ENCODE assay signal across 2 cellular contexts in the genomic region with DNA sequence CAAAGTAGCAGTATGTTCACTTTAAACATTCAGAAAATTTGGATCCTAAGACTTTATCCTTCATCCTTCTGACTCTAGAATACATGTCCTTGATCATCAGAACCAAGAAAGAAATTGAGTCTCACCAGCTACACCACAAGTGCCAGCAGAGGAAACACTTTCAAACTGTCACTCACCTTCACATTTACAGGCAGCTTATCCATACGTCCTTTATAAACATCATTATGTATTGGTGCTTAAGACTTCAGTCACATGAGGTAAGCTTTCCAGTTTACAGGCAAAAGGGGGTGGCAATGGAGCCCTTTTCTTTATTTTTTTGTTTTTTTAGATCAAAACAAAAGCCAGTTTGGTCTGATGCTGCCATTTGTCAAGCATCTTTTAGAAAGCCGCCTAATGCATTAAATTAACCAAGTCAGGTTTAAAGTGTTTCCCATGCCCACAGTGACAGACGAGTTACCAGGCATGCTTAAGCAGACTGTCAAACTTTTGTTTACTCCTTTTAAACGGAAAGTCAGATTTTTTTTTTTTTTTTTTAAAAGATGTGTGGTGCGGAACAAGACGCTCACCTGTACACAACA.
TF ChIP-seq lines count a peak whose summit lies in the region.

No MANE protein-coding gene starts in this region.

TF ChIP-seq in SK-N-SH, 30 proteins besides CTCF, POLR2A, EP300 and RAD21 (continued from another document):
- TF ChIP-seq, protein P1, sequence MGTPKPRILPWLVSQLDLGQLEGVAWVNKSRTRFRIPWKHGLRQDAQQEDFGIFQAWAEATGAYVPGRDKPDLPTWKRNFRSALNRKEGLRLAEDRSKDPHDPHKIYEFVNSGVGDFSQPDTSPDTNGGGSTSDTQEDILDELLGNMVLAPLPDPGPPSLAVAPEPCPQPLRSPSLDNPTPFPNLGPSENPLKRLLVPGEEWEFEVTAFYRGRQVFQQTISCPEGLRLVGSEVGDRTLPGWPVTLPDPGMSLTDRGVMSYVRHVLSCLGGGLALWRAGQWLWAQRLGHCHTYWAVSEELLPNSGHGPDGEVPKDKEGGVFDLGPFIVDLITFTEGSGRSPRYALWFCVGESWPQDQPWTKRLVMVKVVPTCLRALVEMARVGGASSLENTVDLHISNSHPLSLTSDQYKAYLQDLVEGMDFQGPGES (IDR thresholded peaks at IDR 0.05; ENCODE audit: low read depth, low read length), result no peak

TF ChIP-seq in WTC11, 78 proteins besides CTCF, POLR2A, EP300 and RAD21 (continued from another document):
- TF ChIP-seq, protein P2, sequence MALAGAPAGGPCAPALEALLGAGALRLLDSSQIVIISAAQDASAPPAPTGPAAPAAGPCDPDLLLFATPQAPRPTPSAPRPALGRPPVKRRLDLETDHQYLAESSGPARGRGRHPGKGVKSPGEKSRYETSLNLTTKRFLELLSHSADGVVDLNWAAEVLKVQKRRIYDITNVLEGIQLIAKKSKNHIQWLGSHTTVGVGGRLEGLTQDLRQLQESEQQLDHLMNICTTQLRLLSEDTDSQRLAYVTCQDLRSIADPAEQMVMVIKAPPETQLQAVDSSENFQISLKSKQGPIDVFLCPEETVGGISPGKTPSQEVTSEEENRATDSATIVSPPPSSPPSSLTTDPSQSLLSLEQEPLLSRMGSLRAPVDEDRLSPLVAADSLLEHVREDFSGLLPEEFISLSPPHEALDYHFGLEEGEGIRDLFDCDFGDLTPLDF (CRISPR knock-in tag; IDR thresholded peaks at IDR 0.05), result no peak
- TF ChIP-seq, protein P3, sequence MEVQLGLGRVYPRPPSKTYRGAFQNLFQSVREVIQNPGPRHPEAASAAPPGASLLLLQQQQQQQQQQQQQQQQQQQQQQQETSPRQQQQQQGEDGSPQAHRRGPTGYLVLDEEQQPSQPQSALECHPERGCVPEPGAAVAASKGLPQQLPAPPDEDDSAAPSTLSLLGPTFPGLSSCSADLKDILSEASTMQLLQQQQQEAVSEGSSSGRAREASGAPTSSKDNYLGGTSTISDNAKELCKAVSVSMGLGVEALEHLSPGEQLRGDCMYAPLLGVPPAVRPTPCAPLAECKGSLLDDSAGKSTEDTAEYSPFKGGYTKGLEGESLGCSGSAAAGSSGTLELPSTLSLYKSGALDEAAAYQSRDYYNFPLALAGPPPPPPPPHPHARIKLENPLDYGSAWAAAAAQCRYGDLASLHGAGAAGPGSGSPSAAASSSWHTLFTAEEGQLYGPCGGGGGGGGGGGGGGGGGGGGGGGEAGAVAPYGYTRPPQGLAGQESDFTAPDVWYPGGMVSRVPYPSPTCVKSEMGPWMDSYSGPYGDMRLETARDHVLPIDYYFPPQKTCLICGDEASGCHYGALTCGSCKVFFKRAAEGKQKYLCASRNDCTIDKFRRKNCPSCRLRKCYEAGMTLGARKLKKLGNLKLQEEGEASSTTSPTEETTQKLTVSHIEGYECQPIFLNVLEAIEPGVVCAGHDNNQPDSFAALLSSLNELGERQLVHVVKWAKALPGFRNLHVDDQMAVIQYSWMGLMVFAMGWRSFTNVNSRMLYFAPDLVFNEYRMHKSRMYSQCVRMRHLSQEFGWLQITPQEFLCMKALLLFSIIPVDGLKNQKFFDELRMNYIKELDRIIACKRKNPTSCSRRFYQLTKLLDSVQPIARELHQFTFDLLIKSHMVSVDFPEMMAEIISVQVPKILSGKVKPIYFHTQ (CRISPR knock-in tag; IDR thresholded peaks at IDR 0.05), result no peak
- TF ChIP-seq, protein P4, sequence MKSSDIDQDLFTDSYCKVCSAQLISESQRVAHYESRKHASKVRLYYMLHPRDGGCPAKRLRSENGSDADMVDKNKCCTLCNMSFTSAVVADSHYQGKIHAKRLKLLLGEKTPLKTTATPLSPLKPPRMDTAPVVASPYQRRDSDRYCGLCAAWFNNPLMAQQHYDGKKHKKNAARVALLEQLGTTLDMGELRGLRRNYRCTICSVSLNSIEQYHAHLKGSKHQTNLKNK (CRISPR knock-in tag; IDR thresholded peaks at IDR 0.05), result no peak
- TF ChIP-seq ZNF317 (CRISPR knock-in tag; IDR thresholded peaks at IDR 0.05; ENCODE audit: borderline replicate concordance, low read depth) (no peak), IRF2 (CRISPR knock-in tag; IDR thresholded peaks at IDR 0.05; ENCODE audit: borderline replicate concordance, low read depth) (no peak), ZNF263 (CRISPR knock-in tag; IDR thresholded peaks at IDR 0.05; ENCODE audit: low read depth) (no peak)
TF ChIP-seq in WTC11: peak in this region for 0.
